Comparison of ENCODE assay signal across 19 cellular contexts in genomic region chr15:26097216-26097615, GRCh38.
A peak's percentile ranks its signal among the peaks of the same experiment; 100 is the strongest.
DNase-seq lines count a peak whose midpoint lies in the region; TF ChIP-seq lines count a peak whose summit lies in the region.
"Had no signal": no experiment of that assay in that cellular context is flagged by ENCODE, and none has a peak within 500 bp of the region (broad histone marks: within the 10 kb centered on the region; RNA-seq: fewer than 3 reads in every experiment).

No MANE protein-coding gene starts in this region.

- TF ChIP-seq CTCF in HFFc6 (IDR thresholded peaks at IDR 0.05) (0 out of 2 replicates have a peak, but pooled peaks have one; percentile 33), progenitor cell of endocrine pancreas (IDR thresholded peaks at IDR 0.05; ENCODE audit: unreplicated experiment) (peak; percentile 14), breast epithelium (IDR thresholded peaks at IDR 0.05) (no peak)

- H3K4me3 Mint-ChIP-seq in HFFc6: no peak overlapping the region
- H3K4me3 Mint-ChIP-seq in progenitor cell of endocrine pancreas (ENCODE audit: low read depth): no peak overlapping the region
- H3K4me3 Mint-ChIP-seq: CD4-positive, CD25-positive, alpha-beta regulatory T cell; CD8-positive, alpha-beta memory T cell had no signal

- H3K4me1 Mint-ChIP-seq in HFFc6 (ENCODE audit: low read depth): peaks cover 13% of the 10 kb centered on the region
- peaks cover 13% of the 10 kb centered on the region for H3K4me1 Mint-ChIP-seq in progenitor cell of endocrine pancreas (ENCODE audit: low read depth)
- H3K4me1 Mint-ChIP-seq: CD4-positive, CD25-positive, alpha-beta regulatory T cell; CD8-positive, alpha-beta memory T cell had no signal

- no peaks in the 10 kb centered on the region for H3K36me3 ChIP-seq in breast epithelium
- H3K36me3 ChIP-seq: BE2C had no signal

- no peaks in the 10 kb centered on the region for H3K36me3 Mint-ChIP-seq in HFFc6 (ENCODE audit: low read depth)
- H3K36me3 Mint-ChIP-seq in progenitor cell of endocrine pancreas (ENCODE audit: insufficient read depth): no peaks in the 10 kb centered on the region
- H3K36me3 Mint-ChIP-seq: CD4-positive, CD25-positive, alpha-beta regulatory T cell; CD8-positive, alpha-beta memory T cell had no signal

- no peak overlapping the region for H3K4me3 ChIP-seq in breast epithelium

- H3K9me3 Mint-ChIP-seq in HFFc6 (no peaks in the 10 kb centered on the region), progenitor cell of endocrine pancreas (ENCODE audit: low read depth) (no peaks in the 10 kb centered on the region)
- H3K9me3 Mint-ChIP-seq: CD8-positive, alpha-beta memory T cell had no signal

- no peak for DNase-seq in HFFc6
- peak; percentile 72 for DNase-seq in cerebellar cortex (ENCODE audit: low spot score)
- no peak for DNase-seq in progenitor cell of endocrine pancreas (ENCODE audit: low spot score, unreplicated experiment)
- no peak for DNase-seq in NCI-H748 treated with DMSO at 0.1 percent for 48 hours (lab: John Stamatoyannopoulos, UW)
- DNase-seq in breast epithelium (ENCODE audit: low spot score in 2 of 2): no peak
- no peak for DNase-seq in NCI-H82 (lab: John Stamatoyannopoulos, UW)
- DNase-seq: ACHN; BE2C; C1 segment of cervical spinal cord; CD4-positive, CD25-positive, alpha-beta regulatory T cell; CD8-positive, alpha-beta memory T cell; COR-L47; DMS 273 treated with DMSO at 0.1 percent for 48 hours; DMS53; DND-41; EL; GDM1; HCEC 1CT had no signal

- no peak overlapping the region for H3K27ac Mint-ChIP-seq in HFFc6
- no peak overlapping the region for H3K27ac Mint-ChIP-seq in progenitor cell of endocrine pancreas
- H3K27ac Mint-ChIP-seq: CD4-positive, CD25-positive, alpha-beta regulatory T cell had no signal

- H3K27me3 Mint-ChIP-seq in HFFc6 (ENCODE audit: insufficient read depth) (peaks cover 2% of the 10 kb centered on the region; the same call in 1 of the 2 replicates), progenitor cell of endocrine pancreas (peaks cover 29% of the 10 kb centered on the region)

- H3K4me1 ChIP-seq in breast epithelium: no peaks in the 10 kb centered on the region
- H3K4me1 ChIP-seq: BE2C had no signal

- H3K9me3 ChIP-seq in breast epithelium: no peaks in the 10 kb centered on the region
- H3K9me3 ChIP-seq: BE2C had no signal

- intact Hi-C loops in breast epithelium (cut with DNase I; ENCODE audit: low total_unique reads): no loop called here

- H3K27ac ChIP-seq in breast epithelium: no peak overlapping the region
- H3K27ac ChIP-seq: HL-60 had no signal

- H3K27me3 ChIP-seq in breast epithelium: no peaks in the 10 kb centered on the region
- H3K27me3 ChIP-seq: BE2C had no signal

- TF ChIP-seq POLR2A in breast epithelium (IDR thresholded peaks at IDR 0.05): no peak

Comparison
In these comparisons a context has a peak if more than half of its experiments do, and no peak if none do; other contexts are left out.
1. CTCF ChIP-seq: peak in HFFc6 (single experiment) and progenitor cell of endocrine pancreas (single experiment); none in breast epithelium (0 of 3).